10 cellular contexts compared by ENCODE assay signal in the genomic region with DNA sequence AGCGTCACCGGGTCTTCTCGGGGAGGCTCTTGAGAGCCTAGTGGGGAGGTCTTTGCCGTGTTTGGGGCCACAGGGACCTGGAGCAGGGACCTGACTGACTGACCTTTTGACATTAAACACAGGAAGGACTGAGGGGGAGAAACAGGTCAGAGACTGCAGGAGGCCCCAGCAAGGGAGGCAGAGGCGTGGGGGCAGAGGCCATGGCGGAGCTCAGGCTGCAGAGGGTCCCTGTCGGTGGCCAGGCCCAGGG. TPM values are rescaled to one million over a fixed set of nuclear protein-coding genes. Genes with fewer than 3 reads are reported as not detected.
A peak's percentile ranks its signal among the peaks of the same experiment; 100 is the strongest.
DNase-seq lines count a peak whose midpoint lies in the region; ATAC-seq, FAIRE-seq and TF ChIP-seq lines count a peak whose summit lies in the region.
"Had no signal": no experiment of that assay in that cellular context is flagged by ENCODE, and none has a peak within 500 bp of the region (broad histone marks: within the 10 kb centered on the region; RNA-seq: fewer than 3 reads in every experiment).

No MANE protein-coding gene starts in this region.

- H3K79me2 ChIP-seq in HepG2 (ENCODE audit: insufficient read depth, low read length) (peaks cover 79% of the 10 kb centered on the region), OCI-LY7 (ENCODE audit: insufficient read depth, low read depth, low read length) (no peaks in the 10 kb centered on the region)

- H3K36me3 ChIP-seq in HepG2 (replicated peaks in 1 of 2; ENCODE audit: control insufficient read depth in 1 of 2, insufficient read depth in 2 of 2, low read length in 2 of 2) (peaks cover 3 to 21% of the 10 kb centered on the region in 2 experiments; a peak in 4 of 5 replicates), right lobe of liver (no peaks in the 10 kb centered on the region), OCI-LY7 (ENCODE audit: insufficient read depth, low read length) (no peaks in the 10 kb centered on the region), mesenchymal stem cell (ENCODE audit: control insufficient read depth in 1 of 2, insufficient read depth in 2 of 2, low read depth in 1 of 2, low read length in 2 of 2) (peaks cover 0 to 11% of the 10 kb centered on the region in 2 experiments), vagina (no peaks in the 10 kb centered on the region)

- TF ChIP-seq POLR2A in HepG2 (IDR thresholded peaks at IDR 0.05; ENCODE audit: insufficient read depth in 1 of 2, low read depth in 2 of 2, low read length in 2 of 2) = no peak
- no peak for TF ChIP-seq POLR2A in right lobe of liver (IDR thresholded peaks at IDR 0.05)
- no peak for TF ChIP-seq POLR2A in vagina (IDR thresholded peaks at IDR 0.05)

- in situ Hi-C loops in HepG2 (cut with HindIII; ENCODE audit: extremely low pct_ligation_motif_present, low pct_unique_long_range_greater_than_20kb) = no loop called here

- no peak overlapping the region for H2BK5ac ChIP-seq in mesenchymal stem cell (ENCODE audit: low read depth, low read length, poor library complexity, severe bottlenecking)

- H3K4me1 ChIP-seq in HepG2 (ENCODE audit: insufficient read depth, low read length) (peaks cover 41% of the 10 kb centered on the region), right lobe of liver (peaks cover 0 to 66% (median 22%) of the 10 kb centered on the region in 4 donors), OCI-LY7 (ENCODE audit: insufficient read depth, low read length, poor library complexity, severe bottlenecking) (peaks cover 33% of the 10 kb centered on the region), mesenchymal stem cell (ENCODE audit: control insufficient read depth, insufficient read depth, low read depth, low read length) (peaks cover 67% of the 10 kb centered on the region), vagina (peaks cover 74% of the 10 kb centered on the region)

- 80% methylated on average over 7 of the region's 7 CpGs for WGBS in HepG2 (ENCODE audit: low lambda C conversion rate)
- 38% methylated on average over 1 of the region's 7 CpGs for WGBS in right lobe of liver (ENCODE audit: insufficient coverage, low coverage, low lambda C conversion rate, missing lambda C conversion rate)
- WGBS in mesenchymal stem cell = 76% methylated on average over 7 of the region's 7 CpGs

- peaks cover 64% of the 10 kb centered on the region for H4K20me1 ChIP-seq in HepG2 (ENCODE audit: insufficient read depth, low read length)
- H4K20me1 ChIP-seq in OCI-LY7 (ENCODE audit: insufficient read depth, low read length) = peaks cover 5% of the 10 kb centered on the region; the same call in 1 of the 2 replicates

- H3K9ac ChIP-seq in HepG2 (ENCODE audit: insufficient read depth, low read depth, low read length) (0 out of 2 replicates have a peak overlapping the region, but pooled peaks have one; percentile 13), mesenchymal stem cell (ENCODE audit: low read length) (no peak overlapping the region)

- H3K18ac ChIP-seq in mesenchymal stem cell (ENCODE audit: low read depth in 1 of 2, low read length in 2 of 2) = peak overlapping the region in 1 of 2 experiments; percentile 52

- H3K9me3 ChIP-seq in HepG2 (ENCODE audit: low read length) = no peaks in the 10 kb centered on the region
- no peaks in the 10 kb centered on the region for H3K9me3 ChIP-seq in right lobe of liver
- H3K9me3 ChIP-seq in OCI-LY7 (ENCODE audit: low read length) = no peaks in the 10 kb centered on the region
- H3K9me3 ChIP-seq in mesenchymal stem cell (ENCODE audit: control insufficient read depth, low read length) = no peaks in the 10 kb centered on the region
- no peaks in the 10 kb centered on the region for H3K9me3 ChIP-seq in vagina

- H2BK12ac ChIP-seq in mesenchymal stem cell (ENCODE audit: low read length in 2 of 2) = peak overlapping the region in 1 of 2 experiments; percentile 51

- H2BK15ac ChIP-seq in mesenchymal stem cell (ENCODE audit: low read depth, poor library complexity, severe bottlenecking) = peak overlapping the region; percentile 15

- no peak overlapping the region for H2AFZ ChIP-seq in HepG2 (ENCODE audit: low read length)
- H2AFZ ChIP-seq in OCI-LY7 (ENCODE audit: low read length) = no peak overlapping the region
- no peak overlapping the region for H2AFZ ChIP-seq in mesenchymal stem cell (ENCODE audit: low read depth, low read length)

- intact Hi-C loops in HepG2 (cut with micrococcal nuclease; ENCODE audit: unreplicated experiment) = no loop called here
- intact Hi-C loops in right lobe of liver (cut with DNase I) = loop anchor here in 1 of 2 donors (5.0 kb wide), 1 partner anchor 36 kb away; no protein-coding TSS in a partner anchor
- intact Hi-C loops in OCI-LY7 (cut with micrococcal nuclease; ENCODE audit: unreplicated experiment) = loop anchor here (5.0 kb wide), 1 partner anchor 41 kb away; a partner anchor contains a TSS
- intact Hi-C loops in vagina (cut with DNase I) = no loop called here
- intact Hi-C loops in left ventricle myocardium superior (cut with micrococcal nuclease) = no loop called here

- no peaks in the 10 kb centered on the region for H3K27me3 ChIP-seq in HepG2 (ENCODE audit: control insufficient read depth in 1 of 2, insufficient read depth in 2 of 2, low read length in 2 of 2)
- H3K27me3 ChIP-seq in right lobe of liver = no peaks in the 10 kb centered on the region
- no peaks in the 10 kb centered on the region for H3K27me3 ChIP-seq in mesenchymal stem cell (ENCODE audit: control insufficient read depth in 1 of 2, insufficient read depth in 1 of 2, low read length in 2 of 2)
- H3K27me3 ChIP-seq in vagina = no peaks in the 10 kb centered on the region

- POLR2A ChIA-PET in HepG2 (lab: Yijun Ruan, JAX) (no interaction called here), OCI-LY7 (lab: Charles Lee) (no interaction called here)

- FAIRE-seq in HepG2 (lab: Jason Lieb, UNC) = no peak

- H2AK5ac ChIP-seq in mesenchymal stem cell (ENCODE audit: low read length, severe bottlenecking) = peak overlapping the region; percentile 3

- TF ChIP-seq CTCF in HepG2 (CRISPR knock-in tag; IDR thresholded peaks at IDR 0.05) (no peak), right lobe of liver (IDR thresholded peaks at IDR 0.05) (no peak), OCI-LY7 (conservative IDR thresholded peaks at IDR 0.05; ENCODE audit: low read length) (no peak), vagina (IDR thresholded peaks at IDR 0.05) (no peak)

- H3K27ac ChIP-seq in HepG2 (ENCODE audit: extremely low read length, insufficient read depth, low read length) (peak overlapping the region; percentile 23), right lobe of liver (peak overlapping the region in 1 of 3 donors; percentile 51), OCI-LY7 (ENCODE audit: low read depth, low read length, poor library complexity, severe bottlenecking) (no peak overlapping the region), mesenchymal stem cell (ENCODE audit: low read length, poor library complexity, severe bottlenecking) (no peak overlapping the region), vagina (peak overlapping the region; percentile 63)

- BruUV-seq in HepG2 (replicated peaks; lab: Mats Ljungman, UMichigan) (no TSS peak), OCI-LY7 (replicated peaks; lab: Mats Ljungman, UMichigan) (no TSS peak)

- peak overlapping the region; percentile 66 for H4K8ac ChIP-seq in mesenchymal stem cell (ENCODE audit: low read length)

- no peak overlapping the region for H3K23ac ChIP-seq in mesenchymal stem cell (ENCODE audit: low read length in 2 of 2)

- CTCF ChIA-PET in HepG2 (lab: Yijun Ruan, JAX; ENCODE audit: low intra/inter-chr PET ratio, low total read pairs) (no interaction called here), OCI-LY7 (lab: Charles Lee; ENCODE audit: unreplicated experiment) (no interaction called here)

- H3K9me2 ChIP-seq in OCI-LY7 (ENCODE audit: insufficient read depth, low read length) = no peaks in the 10 kb centered on the region

- H3K79me1 ChIP-seq in mesenchymal stem cell (replicated peaks; ENCODE audit: low read length, poor library complexity, severe bottlenecking) = peaks cover 33% of the 10 kb centered on the region

- peak; percentile 8; the same call in 2 of the 3 replicates for ATAC-seq in HepG2
- ATAC-seq in right lobe of liver = no peak
- no peak for ATAC-seq in left ventricle myocardium superior

- peak overlapping the region in 1 of 2 experiments; percentile 86 for H3K14ac ChIP-seq in mesenchymal stem cell (ENCODE audit: low read length in 2 of 2)

- no peak for TF ChIP-seq EP300 in HepG2 (IDR thresholded peaks at IDR 0.05; ENCODE audit: low read depth in 2 of 2, low read length in 2 of 2)
- TF ChIP-seq EP300 in HepG2 (CRISPR knock-in tag; IDR thresholded peaks at IDR 0.05; ENCODE audit: borderline replicate concordance) = no peak

- DNase-seq in HepG2 (ENCODE audit: low spot score) (no peak), right lobe of liver (no peak), OCI-LY7 (ENCODE audit: low spot score) (no peak), mesenchymal stem cell (no peak), vagina (ENCODE audit: extremely low spot score in 2 of 2) (no peak), COLO668 (lab: John Stamatoyannopoulos, UW; ENCODE audit: unreplicated experiment) (no peak), left ventricle myocardium superior (no peak)
- no peak for DNase-seq in effector CD4-positive, alpha-beta T cell
- DNase-seq: activated CD4-positive, CD25-positive, alpha-beta regulatory T cell; NCI-H2081 had no signal

- H3K4me3 ChIP-seq in HepG2 (replicated peaks in 1 of 3; ENCODE audit: insufficient read depth in 1 of 3, low read depth in 2 of 3, low read length in 3 of 3) (no peak overlapping the region), right lobe of liver (no peak overlapping the region), OCI-LY7 (ENCODE audit: low read depth, low read length, poor library complexity, severe bottlenecking) (no peak overlapping the region), mesenchymal stem cell (ENCODE audit: insufficient read depth in 1 of 2, low read depth in 1 of 2, low read length in 2 of 2) (no peak overlapping the region), vagina (no peak overlapping the region)

- no peak overlapping the region for H2BK120ac ChIP-seq in mesenchymal stem cell (ENCODE audit: low read depth, low read length)

- H4K91ac ChIP-seq in mesenchymal stem cell (ENCODE audit: low read length) = peak overlapping the region; percentile 55

- TF ChIP-seq RAD21 in HepG2 (CRISPR knock-in tag; IDR thresholded peaks at IDR 0.05) = no peak

- H3K4ac ChIP-seq in mesenchymal stem cell (ENCODE audit: low read depth in 1 of 2, low read length in 2 of 2) = peak overlapping the region in 1 of 2 experiments; percentile 32

- H3K4me2 ChIP-seq in HepG2 (ENCODE audit: low read depth, low read length) (no peak overlapping the region), OCI-LY7 (ENCODE audit: low read length) (peak overlapping the region; percentile 75), mesenchymal stem cell (ENCODE audit: low read length, poor library complexity, severe bottlenecking) (no peak overlapping the region)

RNA-seq across cellular contexts. Expression of a gene that starts 41.6 kb away (rescaled TPM):
- 16.1 and 19.5 TPM in 2 replicates for total RNA-seq in HepG2 (2016; rRNA removed; fragmentation: Illumina TruSeq; extraction: Trizol)
- 13.0 and 16.7 TPM in 2 replicates for total RNA-seq in HepG2 (2016; cell fraction: cytosol; rRNA removed; fragmentation: Illumina TruSeq; extraction: Trizol; ENCODE audit: low read depth)
- total RNA-seq in HepG2 (2016; cell fraction: insoluble cytoplasmic fraction; rRNA removed; fragmentation: Illumina TruSeq; extraction: Trizol) = 15.4 and 17.4 TPM in 2 replicates
- 18.2 and 21.4 TPM in 2 replicates for total RNA-seq in HepG2 (2016; cell fraction: membrane; rRNA removed; fragmentation: Illumina TruSeq; extraction: Trizol)
- 31.6 and 33.0 TPM in 2 replicates for total RNA-seq in HepG2 (2016; cell fraction: nucleus; rRNA removed; fragmentation: Illumina TruSeq; extraction: Trizol)
- polyA plus RNA-seq in HepG2 (2011; rRNA removed) = 31.2 and 37.7 TPM in 2 replicates
- 20.9 and 26.7 TPM in 2 replicates for polyA plus RNA-seq in HepG2 (2011; cell fraction: cytosol; rRNA removed)
- 132 and 135 TPM in 2 replicates for polyA plus RNA-seq in HepG2 (2011; cell fraction: nucleus; rRNA removed)
- polyA plus RNA-seq in HepG2 (2012) = 43.5 and 43.7 TPM in 2 replicates
- 1.4 and 1.7 TPM in 2 replicates for polyA plus RNA-seq in HepG2 (2016; cell fraction: cytosol; fragmentation: Illumina TruSeq; extraction: Trizol; ENCODE audit: low read depth)
- 22.8 and 30.2 TPM in 2 replicates for polyA plus RNA-seq in HepG2 (2016; cell fraction: insoluble cytoplasmic fraction; fragmentation: Illumina TruSeq; extraction: Trizol; ENCODE audit: low read depth)
- 4.4 and 5.4 TPM in 2 replicates for polyA plus RNA-seq in HepG2 (2016; cell fraction: membrane; fragmentation: Illumina TruSeq; extraction: Trizol; ENCODE audit: low read depth)
- 70.9 and 78.3 TPM in 2 replicates for polyA plus RNA-seq in HepG2 (2016; cell fraction: nucleus; fragmentation: Illumina TruSeq; extraction: Trizol; ENCODE audit: insufficient read depth, low read depth)
- polyA minus RNA-seq in HepG2 (2011; rRNA and poly(A)+ RNA removed; ENCODE audit: low replicate concordance) = 24.8 and 50.4 TPM in 2 replicates
- polyA minus RNA-seq in HepG2 (2011; cell fraction: cytosol; rRNA and poly(A)+ RNA removed) = 36.3 and 45.8 TPM in 2 replicates
- polyA minus RNA-seq in HepG2 (2011; cell fraction: nucleus; rRNA and poly(A)+ RNA removed) = 83.8 and 96.8 TPM in 2 replicates
- total RNA-seq in right lobe of liver = 10 to 100 TPM; 30.0 to 48.0 (median 38.8) TPM
- 30.9 and 32.4 TPM in 2 replicates for total RNA-seq in OCI-LY7 (2014; rRNA removed; shearing (Covaris generic))
- total RNA-seq in OCI-LY7 (2022) = 56.2 and 66.6 TPM in 2 replicates
- 39.2 TPM for polyA plus RNA-seq in mesenchymal stem cell (2013, experiment 1 of 2)
- polyA plus RNA-seq in mesenchymal stem cell (2013, experiment 2 of 2) = 38.5 TPM
- 80.8 TPM for total RNA-seq in vagina
- 40.4 TPM for total RNA-seq in left ventricle myocardium superior

Comparison
In these comparisons a context has a peak if more than half of its experiments do, and no peak if none do; other contexts are left out.
1. H3K27ac ChIP-seq: peak in HepG2 (single experiment) and vagina (single experiment); none in OCI-LY7 (single experiment) and mesenchymal stem cell (single experiment).